1 cellular context compared by ENCODE assay signal in genomic region chr1:17857109-17857499, GRCh38.
TF ChIP-seq lines count a peak whose summit lies in the region.

No MANE protein-coding gene starts in this region.

TF ChIP-seq in HepG2, 621 proteins besides CTCF, POLR2A, EP300 and RAD21 (continued from another document):
- TF ChIP-seq HNF1A (IDR thresholded peaks at IDR 0.05; ENCODE audit: low read depth) = peak; percentile 25; the same call in 1 of the 2 replicates
- TF ChIP-seq HNF1A (CRISPR knock-in tag; IDR thresholded peaks at IDR 0.05; ENCODE audit: borderline replicate concordance) = peak; percentile 32; the same call in 1 of the 2 replicates
- peak; percentile 32; the same call in 1 of the 2 replicates for TF ChIP-seq PAXIP1 (CRISPR knock-in tag; conservative IDR thresholded peaks at IDR 0.05)
- TF ChIP-seq PBX2 (CRISPR knock-in tag; IDR thresholded peaks at IDR 0.05) = no peak
- TF ChIP-seq ZSCAN22 (CRISPR knock-in tag; IDR thresholded peaks at IDR 0.05) = peak; percentile 71; the same call in 1 of the 2 replicates
- no peak for TF ChIP-seq KLF16 (CRISPR knock-in tag; IDR thresholded peaks at IDR 0.05)
- no peak for TF ChIP-seq MAFF (IDR thresholded peaks at IDR 0.05; ENCODE audit: low read depth, low read length)
- TF ChIP-seq ZMYM3 (CRISPR knock-in tag; IDR thresholded peaks at IDR 0.05) = peak; percentile 14; the same call in 1 of the 2 replicates
- 0 out of 2 replicates have a peak, but pooled peaks have one; percentile 29 for TF ChIP-seq GFI1 (CRISPR knock-in tag; IDR thresholded peaks at IDR 0.05; ENCODE audit: borderline replicate concordance)
- no peak for TF ChIP-seq TMF1 (CRISPR knock-in tag; IDR thresholded peaks at IDR 0.05; ENCODE audit: low read depth)
- TF ChIP-seq ZNF652 (CRISPR knock-in tag; IDR thresholded peaks at IDR 0.05; ENCODE audit: borderline replicate concordance, low read depth) = peak; percentile 78
- no peak for TF ChIP-seq NFYC (CRISPR knock-in tag; IDR thresholded peaks at IDR 0.05)
- no peak for TF ChIP-seq ZNF83 (CRISPR knock-in tag; IDR thresholded peaks at IDR 0.05; ENCODE audit: borderline replicate concordance)
